In genomic region chr7:106864298-106865081, GRCh38 we compare ENCODE assay signal across 10 cellular contexts. TPM values are rescaled to one million over a fixed set of nuclear protein-coding genes. Genes with fewer than 3 reads are reported as not detected.
DNase-seq lines count a peak whose midpoint lies in the region; ATAC-seq and TF ChIP-seq lines count a peak whose summit lies in the region.
"Had no signal": no experiment of that assay in that cellular context is flagged by ENCODE, and none has a peak within 500 bp of the region (broad histone marks: within the 10 kb centered on the region; RNA-seq: fewer than 3 reads in every experiment).

No MANE protein-coding gene starts in this region.

- no peak for TF ChIP-seq CTCF in activated B cell treated with CpG ODN at 0.5 μM for 24 hours (IDR thresholded peaks at IDR 0.05)

- H3K9me3 Mint-ChIP-seq in activated CD4-positive, alpha-beta T cell treated with anti-CD3 and anti-CD28 coated beads, Interleukin-2, amount 10 ng/mL, durations not matched to agents 24 days and 14 days = peaks cover 4% of the 10 kb centered on the region
- H3K9me3 Mint-ChIP-seq in activated B cell treated with CpG ODN at 0.5 μM for 24 hours = no peaks in the 10 kb centered on the region
- H3K9me3 Mint-ChIP-seq in stimulated activated memory B cell treated with anti-CD40 and anti-IgM and Interleukin-4, amounts not matched to agents 10 μg/mL and 1 μg/mL and 100 μg/mL, for 72 hours = no peaks in the 10 kb centered on the region

- H3K36me3 Mint-ChIP-seq in activated CD4-positive, alpha-beta T cell treated with anti-CD3 and anti-CD28 coated beads, Interleukin-2, amount 10 ng/mL, durations not matched to agents 24 days and 14 days (ENCODE audit: low read depth) = peaks cover 30% of the 10 kb centered on the region
- H3K36me3 Mint-ChIP-seq in activated B cell treated with CpG ODN at 0.5 μM for 24 hours (ENCODE audit: low read depth) = peaks cover 41% of the 10 kb centered on the region
- peaks cover 30% of the 10 kb centered on the region for H3K36me3 Mint-ChIP-seq in stimulated activated memory B cell treated with anti-CD40 and anti-IgM and Interleukin-4, amounts not matched to agents 10 μg/mL and 1 μg/mL and 100 μg/mL, for 72 hours

- H3K4me1 Mint-ChIP-seq in activated CD4-positive, alpha-beta T cell treated with anti-CD3 and anti-CD28 coated beads, Interleukin-2, amount 10 ng/mL, durations not matched to agents 24 days and 14 days = peaks cover 34% of the 10 kb centered on the region
- peaks cover 62% of the 10 kb centered on the region for H3K4me1 Mint-ChIP-seq in activated B cell treated with CpG ODN at 0.5 μM for 24 hours
- peaks cover 55% of the 10 kb centered on the region for H3K4me1 Mint-ChIP-seq in stimulated activated memory B cell treated with anti-CD40 and anti-IgM and Interleukin-4, amounts not matched to agents 10 μg/mL and 1 μg/mL and 100 μg/mL, for 72 hours

- no peaks in the 10 kb centered on the region for H3K27me3 Mint-ChIP-seq in activated CD4-positive, alpha-beta T cell treated with anti-CD3 and anti-CD28 coated beads, Interleukin-2, amount 10 ng/mL, durations not matched to agents 24 days and 14 days
- H3K27me3 Mint-ChIP-seq in activated B cell treated with CpG ODN at 0.5 μM for 24 hours = no peaks in the 10 kb centered on the region
- H3K27me3 Mint-ChIP-seq in stimulated activated memory B cell treated with anti-CD40 and anti-IgM and Interleukin-4, amounts not matched to agents 10 μg/mL and 1 μg/mL and 100 μg/mL, for 72 hours = no peaks in the 10 kb centered on the region

- CTCF ChIA-PET in activated B cell treated with CpG ODN at 0.5 μM for 24 hours (lab: Charles Lee) = interaction anchor here (0.7 to 1.5 kb wide), 4 partner anchors 13 to 304 kb away, joined by 3 read pairs; partner anchors contain the start of gene HBP1

- peak; percentile 49 for ATAC-seq in HG02885 (IDR thresholded peaks at IDR 0.05; ENCODE audit: poor library complexity, unreplicated experiment)
- peak; percentile 40 for ATAC-seq in activated B cell treated with CpG ODN at 0.5 μM for 24 hours (ENCODE audit: low read depth)
- peak; percentile 54 for ATAC-seq in stimulated activated memory B cell treated with anti-CD40 and anti-IgM and Interleukin-4, amounts not matched to agents 10 μg/mL and 1 μg/mL and 100 μg/mL, for 72 hours
- no peak for ATAC-seq in HG03097 (IDR thresholded peaks at IDR 0.05; ENCODE audit: low FRiP score, unreplicated experiment)
- ATAC-seq: A549 had no signal

- POLR2A ChIA-PET in activated B cell treated with CpG ODN at 0.5 μM for 24 hours (lab: Charles Lee) = interaction anchor here (0.7 to 4.3 kb wide), 12 partner anchors 9 to 753 kb away, joined by 3 to 27 read pairs (median 5); partner anchors contain the start of genes CCDC71L, HBP1 and SYPL1

- DNase-seq in activated CD4-positive, alpha-beta T cell treated with anti-CD3 and anti-CD28 coated beads, Interleukin-2, amount 10 ng/mL, durations not matched to agents 24 days and 14 days = peak; percentile 62
- DNase-seq in activated CD4-positive, alpha-beta T cell treated with anti-CD3 and anti-CD28 coated beads for 1 hour = no peak
- DNase-seq in activated B cell treated with CpG ODN at 0.5 μM for 24 hours (no peak), NCI-H1105 treated with DMSO at 0.1 percent for 48 hours (lab: John Stamatoyannopoulos, UW) (no peak)
- no peak for DNase-seq in activated CD8-positive, alpha-beta memory T cell treated with anti-CD3 and anti-CD28 coated beads for 24 hours

- intact Hi-C loops in activated CD4-positive, alpha-beta T cell treated with anti-CD3 and anti-CD28 coated beads, Interleukin-2, amount 10 ng/mL, durations not matched to agents 24 days and 14 days (cut with micrococcal nuclease) = loop anchor here (1.0 to 5.0 kb wide), 6 partner anchors 92 to 437 kb away; partner anchors contain the start of genes CCDC71L and HBP1
- intact Hi-C loops in activated B cell treated with CpG ODN at 0.5 μM for 24 hours (cut with micrococcal nuclease) = loop anchor here (1.0 to 10.0 kb wide), 8 partner anchors 24 to 1920 kb away; partner anchors contain the start of gene NAMPT

- peak overlapping the region; percentile 93 for H3K27ac Mint-ChIP-seq in activated CD4-positive, alpha-beta T cell treated with anti-CD3 and anti-CD28 coated beads, Interleukin-2, amount 10 ng/mL, durations not matched to agents 24 days and 14 days
- peak overlapping the region; percentile 90 for H3K27ac Mint-ChIP-seq in activated B cell treated with CpG ODN at 0.5 μM for 24 hours
- H3K27ac Mint-ChIP-seq in stimulated activated memory B cell treated with anti-CD40 and anti-IgM and Interleukin-4, amounts not matched to agents 10 μg/mL and 1 μg/mL and 100 μg/mL, for 72 hours = peak overlapping the region; percentile 90

- peak overlapping the region; percentile 95 for H3K4me3 Mint-ChIP-seq in activated CD4-positive, alpha-beta T cell treated with anti-CD3 and anti-CD28 coated beads, Interleukin-2, amount 10 ng/mL, durations not matched to agents 24 days and 14 days
- peak overlapping the region; percentile 91 for H3K4me3 Mint-ChIP-seq in activated B cell treated with CpG ODN at 0.5 μM for 24 hours
- H3K4me3 Mint-ChIP-seq in stimulated activated memory B cell treated with anti-CD40 and anti-IgM and Interleukin-4, amounts not matched to agents 10 μg/mL and 1 μg/mL and 100 μg/mL, for 72 hours = peak overlapping the region; percentile 89

RNA-seq across cellular contexts. Expression of gene PIK3CG, which starts 0.6 kb away (rescaled TPM):
- 28.1 and 29.2 TPM in 2 replicates for total RNA-seq in activated CD4-positive, alpha-beta T cell treated with anti-CD3 and anti-CD28 coated beads, Interleukin-2, amount 10 ng/mL, durations not matched to agents 24 days and 14 days
- 62.0 and 63.6 TPM in 2 replicates for total RNA-seq in activated B cell treated with CpG ODN at 0.5 μM for 24 hours
- total RNA-seq: LHCN-M2 had no signal
